Comparison of ENCODE assay signal across 15 cellular contexts in genomic region chr5:97179457-97179856, GRCh38. TPM values are rescaled to one million over a fixed set of nuclear protein-coding genes. Genes with fewer than 3 reads are reported as not detected.
"Had no signal": no experiment of that assay in that cellular context is flagged by ENCODE, and none has a peak within 500 bp of the region (broad histone marks: within the 10 kb centered on the region; RNA-seq: fewer than 3 reads in every experiment).

No MANE protein-coding gene starts in this region.

RNA-seq across cellular contexts. Expression of gene LIX1, which starts 37.0 kb away (rescaled TPM):
- total RNA-seq: activated naive CD4-positive, alpha-beta T cell treated with anti-CD3 and anti-CD28 coated beads for 36 hours; activated naive CD4-positive, alpha-beta T cell treated with anti-CD3 and anti-CD28 coated beads, Interleukin-2, amount 50 U/mL, for 72 hours; activated naive CD8-positive, alpha-beta T cell treated with anti-CD3 and anti-CD28 coated beads for 36 hours; activated naive CD8-positive, alpha-beta T cell treated with anti-CD3 and anti-CD28 coated beads, Interleukin-2, amount 10 ng/mL, durations not matched to agents 7 days and 5 days; activated T-cell treated with anti-CD3 and anti-CD28 coated beads, Interleukin-2, amount 50 U/mL, for 4 hours; activated T-cell treated with anti-CD3 and anti-CD28 coated beads, Interleukin-2, amount 50 U/mL, for 72 hours; activated T-helper 1 cell treated with anti-CD3 and anti-CD28 coated beads, Interleukin-12 subunit alpha, Interleukin-12 subunit beta, Interleukin-2, Interleukin-4 antibody, amounts not matched to agents 30 ng/mL and 10 ng/mL and 1 ng/mL, durations not matched to agents 14 hours and 24 hours and 36 hours; activated T-helper 17 cell treated with anti-CD3 and anti-CD28 coated beads, Interleukin-2, amount 50 U/mL, for 72 hours; activated T-helper 2 cell treated with anti-CD3 and anti-CD28 coated beads, Interferon-gamma antibody, Interleukin-2, Interleukin-4, amounts not matched to agents 10 μg/mL and 5 μg/mL and 100 μg/mL, durations not matched to agents 14 hours and 24 hours and 36 hours; adrenal gland; aorta; ascending aorta; bronchial epithelial cell; cardiac septum had no signal
- polyA plus RNA-seq: adipose tissue, aorta had no signal
